ENCODE assay signal across 1 cellular context in genomic region chr1:172531846-172532699, GRCh38.
TF ChIP-seq lines count a peak whose summit lies in the region.

No MANE protein-coding gene starts in this region.

TF ChIP-seq in A549, 52 proteins besides CTCF, POLR2A, EP300 and RAD21 (continued from another document):
- TF ChIP-seq, protein P1, sequence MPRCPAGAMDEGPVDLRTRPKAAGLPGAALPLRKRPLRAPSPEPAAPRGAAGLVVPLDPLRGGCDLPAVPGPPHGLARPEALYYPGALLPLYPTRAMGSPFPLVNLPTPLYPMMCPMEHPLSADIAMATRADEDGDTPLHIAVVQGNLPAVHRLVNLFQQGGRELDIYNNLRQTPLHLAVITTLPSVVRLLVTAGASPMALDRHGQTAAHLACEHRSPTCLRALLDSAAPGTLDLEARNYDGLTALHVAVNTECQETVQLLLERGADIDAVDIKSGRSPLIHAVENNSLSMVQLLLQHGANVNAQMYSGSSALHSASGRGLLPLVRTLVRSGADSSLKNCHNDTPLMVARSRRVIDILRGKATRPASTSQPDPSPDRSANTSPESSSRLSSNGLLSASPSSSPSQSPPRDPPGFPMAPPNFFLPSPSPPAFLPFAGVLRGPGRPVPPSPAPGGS (IDR thresholded peaks at IDR 0.05), result 0 out of 3 replicates have a peak, but pooled peaks have one; percentile 22
- TF ChIP-seq MAFK (IDR thresholded peaks at IDR 0.05; ENCODE audit: partially characterized antibody) (peak; percentile 59), MAZ (IDR thresholded peaks at IDR 0.05; ENCODE audit: borderline replicate concordance, low read depth, low read length) (no peak), NPAS2 (CRISPR knock-in tag; IDR thresholded peaks at IDR 0.05; ENCODE audit: borderline replicate concordance) (no peak), CHD4 (IDR thresholded peaks at IDR 0.05; ENCODE audit: borderline replicate concordance) (no peak)
